In the genomic region with DNA sequence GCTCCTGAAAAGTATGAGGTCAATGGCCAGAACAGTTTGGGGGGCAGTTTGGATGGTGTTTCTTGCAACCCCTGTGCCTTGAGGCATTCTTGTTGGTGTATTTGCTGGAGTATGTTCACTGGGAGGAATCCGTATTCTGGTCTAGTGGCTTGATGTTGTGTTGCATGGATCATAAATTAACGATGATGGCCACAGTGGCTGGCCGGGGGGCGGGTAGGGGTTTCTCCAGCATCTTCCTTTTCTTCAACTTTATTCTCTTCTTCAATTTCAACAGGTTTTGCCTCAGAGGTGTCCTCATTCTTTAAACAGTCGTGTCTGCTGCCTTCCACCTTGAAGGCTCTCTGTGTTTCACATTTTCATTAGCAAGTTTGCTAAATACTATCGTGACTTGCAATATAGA, we compare ENCODE assay signal across 1 cellular context.
A peak's percentile ranks its signal among the peaks of the same experiment; 100 is the strongest.
TF ChIP-seq lines count a peak whose summit lies in the region.

No MANE protein-coding gene starts in this region.

TF ChIP-seq in HepG2, 621 proteins besides CTCF, POLR2A, EP300 and RAD21:
- TF ChIP-seq, protein P1, sequence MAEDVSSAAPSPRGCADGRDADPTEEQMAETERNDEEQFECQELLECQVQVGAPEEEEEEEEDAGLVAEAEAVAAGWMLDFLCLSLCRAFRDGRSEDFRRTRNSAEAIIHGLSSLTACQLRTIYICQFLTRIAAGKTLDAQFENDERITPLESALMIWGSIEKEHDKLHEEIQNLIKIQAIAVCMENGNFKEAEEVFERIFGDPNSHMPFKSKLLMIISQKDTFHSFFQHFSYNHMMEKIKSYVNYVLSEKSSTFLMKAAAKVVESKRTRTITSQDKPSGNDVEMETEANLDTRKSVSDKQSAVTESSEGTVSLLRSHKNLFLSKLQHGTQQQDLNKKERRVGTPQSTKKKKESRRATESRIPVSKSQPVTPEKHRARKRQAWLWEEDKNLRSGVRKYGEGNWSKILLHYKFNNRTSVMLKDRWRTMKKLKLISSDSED (CRISPR knock-in tag; IDR thresholded peaks at IDR 0.05), result no peak
- TF ChIP-seq ZBTB7B (CRISPR knock-in tag; IDR thresholded peaks at IDR 0.05) (no peak), ZC3H13 (CRISPR knock-in tag; IDR thresholded peaks at IDR 0.05) (no peak), ZNF367 (CRISPR knock-in tag; IDR thresholded peaks at IDR 0.05; ENCODE audit: borderline replicate concordance) (no peak), ARID2 (CRISPR knock-in tag; IDR thresholded peaks at IDR 0.05; ENCODE audit: borderline replicate concordance) (0 out of 2 replicates have a peak, but pooled peaks have one; percentile 12), RCOR2 (CRISPR knock-in tag; IDR thresholded peaks at IDR 0.05) (0 out of 2 replicates have a peak, but pooled peaks have one; percentile 8)
- TF ChIP-seq, protein P2, sequence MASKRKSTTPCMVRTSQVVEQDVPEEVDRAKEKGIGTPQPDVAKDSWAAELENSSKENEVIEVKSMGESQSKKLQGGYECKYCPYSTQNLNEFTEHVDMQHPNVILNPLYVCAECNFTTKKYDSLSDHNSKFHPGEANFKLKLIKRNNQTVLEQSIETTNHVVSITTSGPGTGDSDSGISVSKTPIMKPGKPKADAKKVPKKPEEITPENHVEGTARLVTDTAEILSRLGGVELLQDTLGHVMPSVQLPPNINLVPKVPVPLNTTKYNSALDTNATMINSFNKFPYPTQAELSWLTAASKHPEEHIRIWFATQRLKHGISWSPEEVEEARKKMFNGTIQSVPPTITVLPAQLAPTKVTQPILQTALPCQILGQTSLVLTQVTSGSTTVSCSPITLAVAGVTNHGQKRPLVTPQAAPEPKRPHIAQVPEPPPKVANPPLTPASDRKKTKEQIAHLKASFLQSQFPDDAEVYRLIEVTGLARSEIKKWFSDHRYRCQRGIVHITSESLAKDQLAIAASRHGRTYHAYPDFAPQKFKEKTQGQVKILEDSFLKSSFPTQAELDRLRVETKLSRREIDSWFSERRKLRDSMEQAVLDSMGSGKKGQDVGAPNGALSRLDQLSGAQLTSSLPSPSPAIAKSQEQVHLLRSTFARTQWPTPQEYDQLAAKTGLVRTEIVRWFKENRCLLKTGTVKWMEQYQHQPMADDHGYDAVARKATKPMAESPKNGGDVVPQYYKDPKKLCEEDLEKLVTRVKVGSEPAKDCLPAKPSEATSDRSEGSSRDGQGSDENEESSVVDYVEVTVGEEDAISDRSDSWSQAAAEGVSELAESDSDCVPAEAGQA (IDR thresholded peaks at IDR 0.05; ENCODE audit: low read depth), result no peak
- TF ChIP-seq, protein P2 (CRISPR knock-in tag; IDR thresholded peaks at IDR 0.05; ENCODE audit: borderline replicate concordance), result no peak
